Comparison of ENCODE assay signal across 8 cellular contexts in genomic region chr3:187739561-187740445, GRCh38. TPM values are rescaled to one million over a fixed set of nuclear protein-coding genes. Genes with fewer than 3 reads are reported as not detected.
DNase-seq lines count a peak whose midpoint lies in the region; ATAC-seq and TF ChIP-seq lines count a peak whose summit lies in the region.

No MANE protein-coding gene starts in this region.

- H3K4me1 ChIP-seq in lower lobe of right lung = peaks cover 62% of the 10 kb centered on the region

- H3K4me3 ChIP-seq in lower lobe of right lung = peak overlapping the region; percentile 69

- H3K36me3 Mint-ChIP-seq in activated CD8-positive, alpha-beta T cell treated with anti-CD3 and anti-CD28 coated beads for 36 hours (ENCODE audit: low read depth) = peaks cover 6% of the 10 kb centered on the region

- no peaks in the 10 kb centered on the region for H3K9me3 Mint-ChIP-seq in activated CD8-positive, alpha-beta T cell treated with anti-CD3 and anti-CD28 coated beads for 36 hours

- H3K4me3 Mint-ChIP-seq in activated CD8-positive, alpha-beta T cell treated with anti-CD3 and anti-CD28 coated beads for 36 hours = peak overlapping the region; percentile 93

- H3K27ac ChIP-seq in lower lobe of right lung = peak overlapping the region; percentile 99

- H3K27me3 Mint-ChIP-seq in activated CD8-positive, alpha-beta T cell treated with anti-CD3 and anti-CD28 coated beads for 36 hours = no peaks in the 10 kb centered on the region

- H3K9me3 ChIP-seq in lower lobe of right lung = no peaks in the 10 kb centered on the region

- CTCF ChIA-PET in HEK293T (lab: Yijun Ruan, JAX) = interaction anchor here (0.6 to 3.9 kb wide), 13 partner anchors 9 to 1301 kb away, joined by 3 to 60 read pairs (median 3); no protein-coding TSS in a partner anchor
- CTCF ChIA-PET in activated CD8-positive, alpha-beta T cell treated with anti-CD3 and anti-CD28 coated beads for 36 hours (lab: Charles Lee) = interaction anchor here (0.6 to 7.7 kb wide), 178 partner anchors 7 to 1425 kb away, joined by 3 to 346 read pairs (median 4); partner anchors contain the start of gene LPP

- peaks cover 47% of the 10 kb centered on the region for H3K4me1 Mint-ChIP-seq in activated CD8-positive, alpha-beta T cell treated with anti-CD3 and anti-CD28 coated beads for 36 hours (ENCODE audit: low read depth)

- no peaks in the 10 kb centered on the region for H3K27me3 ChIP-seq in lower lobe of right lung (ENCODE audit: low read depth)

- peak overlapping the region; percentile 98 for H3K27ac Mint-ChIP-seq in activated CD8-positive, alpha-beta T cell treated with anti-CD3 and anti-CD28 coated beads for 36 hours

- ATAC-seq in activated CD8-positive, alpha-beta T cell treated with anti-CD3 and anti-CD28 coated beads for 36 hours = peak; percentile 42
- peak; percentile 39 to 66 for ATAC-seq in lower lobe of right lung
- no peak for ATAC-seq in GM21515 (IDR thresholded peaks at IDR 0.05; ENCODE audit: unreplicated experiment)

- peak; percentile 62 for DNase-seq in DMS53 (lab: John Stamatoyannopoulos, UW)
- DNase-seq in HEK293T (ENCODE audit: extremely low spot score) = peak; percentile 60
- peak; percentile 79 for DNase-seq in NCI-H226
- peak; percentile 84 for DNase-seq in activated CD8-positive, alpha-beta T cell treated with anti-CD3 and anti-CD28 coated beads for 36 hours
- peak; percentile 66 for DNase-seq in effector CD4-positive, alpha-beta T cell
- peak; percentile 88 for DNase-seq in lower lobe of right lung
- peak; percentile 80 for DNase-seq in stimulated activated CD4-positive, alpha-beta T cell treated with anti-CD3 and anti-CD28 coated beads, Interleukin-4, amount 100 ng/mL, for 24 hours

- POLR2A ChIA-PET in HEK293T (lab: Yijun Ruan, JAX) = interaction anchor here (1.2 to 1.6 kb wide), 2 partner anchors 319 to 1208 kb away, joined by 3 to 6 read pairs; no protein-coding TSS in a partner anchor
- POLR2A ChIA-PET in activated CD8-positive, alpha-beta T cell treated with anti-CD3 and anti-CD28 coated beads for 36 hours (lab: Charles Lee) = interaction anchor here (0.6 to 1.8 kb wide), 12 partner anchors 236 to 1302 kb away, joined by 3 to 13 read pairs (median 3); partner anchors contain the start of gene LPP

- peak; percentile 84 for TF ChIP-seq CTCF in activated CD8-positive, alpha-beta T cell treated with anti-CD3 and anti-CD28 coated beads for 36 hours (IDR thresholded peaks at IDR 0.05)
- peak; percentile 95 for TF ChIP-seq CTCF in lower lobe of right lung (IDR thresholded peaks at IDR 0.05)

- peaks cover 2% of the 10 kb centered on the region for H3K36me3 ChIP-seq in lower lobe of right lung

- intact Hi-C loops in activated CD8-positive, alpha-beta T cell treated with anti-CD3 and anti-CD28 coated beads for 36 hours (cut with micrococcal nuclease) = loop anchor here (1.0 to 10.0 kb wide), 11 partner anchors 417 to 1407 kb away; no protein-coding TSS in a partner anchor
- intact Hi-C loops in lower lobe of right lung (cut with DNase I) = no loop called here

TF ChIP-seq in HEK293T, 16 proteins besides CTCF, POLR2A, EP300 and RAD21:
- TF ChIP-seq TARDBP (IDR thresholded peaks at IDR 0.05) = no peak
- TF ChIP-seq BHLHE40 (IDR thresholded peaks at IDR 0.05; ENCODE audit: borderline replicate concordance) = no peak
- TF ChIP-seq L3MBTL2 (conservative IDR thresholded peaks at IDR 0.05) = peak; percentile 58; the same call in 1 of the 2 replicates

RNA-seq across cellular contexts. Expression of gene BCL6, which starts 5.5 kb away (rescaled TPM):
- 10 to 100 TPM; 13.7 to 14.0 TPM for total RNA-seq in activated CD8-positive, alpha-beta T cell treated with anti-CD3 and anti-CD28 coated beads for 36 hours
- total RNA-seq in lower lobe of right lung = 123 TPM

RNA-seq across cellular contexts. Expression of gene RTP2, which starts 37.4 kb away (rescaled TPM):
- total RNA-seq in activated CD8-positive, alpha-beta T cell treated with anti-CD3 and anti-CD28 coated beads for 36 hours = not detected
- not detected for total RNA-seq in lower lobe of right lung
